8 cellular contexts compared by ENCODE assay signal in the genomic region with DNA sequence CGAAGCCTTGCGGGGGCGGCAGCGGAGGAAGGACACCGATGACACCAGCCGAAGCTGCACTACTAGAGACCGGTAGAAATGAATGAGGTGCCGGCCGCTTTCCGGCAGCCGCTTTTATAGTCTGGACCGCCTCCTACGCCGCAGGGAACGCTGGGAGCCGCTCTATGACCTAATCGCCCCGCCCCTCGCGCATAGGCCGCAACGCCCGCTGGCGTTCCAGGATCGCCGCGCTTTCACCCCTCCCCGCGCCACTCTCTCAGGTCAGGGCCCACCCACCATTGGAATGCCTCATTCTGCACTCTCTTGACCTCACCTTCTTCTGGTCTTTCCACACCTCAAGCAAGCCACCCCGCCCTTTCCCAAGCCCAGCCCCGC. TPM values are rescaled to one million over a fixed set of nuclear protein-coding genes. Genes with fewer than 3 reads are reported as not detected.
DNase-seq lines count a peak whose midpoint lies in the region; ATAC-seq and TF ChIP-seq lines count a peak whose summit lies in the region.

A gene (minus strand): TSS at position 89 of the 375 bp plus-strand sequence. CDS start 170 bp downstream, outside the sequence.

- TF ChIP-seq CTCF in astrocyte of the cerebellum (IDR thresholded peaks at IDR 0.05; ENCODE audit: low read depth, low read length, missing control alignments) (no peak), hepatocyte (IDR thresholded peaks at IDR 0.05; ENCODE audit: poor library complexity) (no peak)

- ATAC-seq in GM18502 (IDR thresholded peaks at IDR 0.05; ENCODE audit: poor library complexity, unreplicated experiment) = peak; percentile 61
- peak; percentile 55 for ATAC-seq in HG02973 (IDR thresholded peaks at IDR 0.05; ENCODE audit: unreplicated experiment)
- peak; percentile 93 for ATAC-seq in aorta (ENCODE audit: low FRiP score)

- H3K9me3 ChIP-seq in hepatocyte (ENCODE audit: low read depth) (no peaks in the 10 kb centered on the region), aorta (ENCODE audit: control insufficient read depth, low read length) (no peaks in the 10 kb centered on the region)

- H3K4me2 ChIP-seq in hepatocyte = peak within 1 kb of the TSS; percentile 88

- peak within 1 kb of the TSS; percentile 49 for H2AFZ ChIP-seq in hepatocyte

- H3K9me2 ChIP-seq in hepatocyte (replicated peaks; ENCODE audit: insufficient read depth) = no peaks in the 10 kb centered on the region

- WGBS in hepatocyte (ENCODE audit: low lambda C conversion rate, missing lambda C conversion rate) = 2% methylated on average over 16 of the region's 31 CpGs
- 0% methylated on average over 28 to 31 of the region's 31 CpGs for WGBS in aorta, 2 donors

- DNase-seq in NCI-H2081 (lab: John Stamatoyannopoulos, UW) (peak; percentile 97 to 98), T-helper 9 cell (peak; percentile 94), astrocyte of the cerebellum (ENCODE audit: low read depth) (no peak), hepatocyte (ENCODE audit: low spot score) (peak; percentile 99), renal cortical epithelial cell (ENCODE audit: low read depth) (no peak), aorta (peak; percentile 98 to 99)

- peaks cover 70% of the 10 kb centered on the region for H4K20me1 ChIP-seq in hepatocyte (ENCODE audit: insufficient read depth, poor library complexity, severe bottlenecking)

- H3K4me1 ChIP-seq in hepatocyte (ENCODE audit: insufficient read depth) = peaks cover 13% of the 10 kb centered on the region
- no peaks in the 10 kb centered on the region for H3K4me1 ChIP-seq in aorta (ENCODE audit: control insufficient read depth in 1 of 2, insufficient read depth in 2 of 2, low read length in 2 of 2)

- peak within 1 kb of the TSS; percentile 96 for H3K4me3 ChIP-seq in astrocyte of the cerebellum (ENCODE audit: low read depth, low read length)
- peak within 1 kb of the TSS; percentile 93 for H3K4me3 ChIP-seq in hepatocyte
- peak within 1 kb of the TSS; percentile 62 to 89 for H3K4me3 ChIP-seq in aorta (ENCODE audit: low read length in 2 of 2)

- H3K79me2 ChIP-seq in hepatocyte = peaks cover 81% of the 10 kb centered on the region

- H3K36me3 ChIP-seq in hepatocyte (replicated peaks; ENCODE audit: insufficient read depth, low read depth) (peaks cover 5% of the 10 kb centered on the region), aorta (ENCODE audit: control insufficient read depth in 1 of 2, insufficient read depth in 2 of 2, low read length in 1 of 2) (peaks cover 5 to 8% of the 10 kb centered on the region in 2 donors)

- in situ Hi-C loops in astrocyte of the cerebellum (cut with HindIII; ENCODE audit: low sequenced_read_pairs) = no loop called here

- intact Hi-C loops in aorta (cut with DNase I) = loop anchor here in 1 of 2 donors (5.0 to 10.0 kb wide), 3 partner anchors 156 to 679 kb away; a partner anchor contains a TSS

- H3K27me3 ChIP-seq in hepatocyte (no peaks in the 10 kb centered on the region), aorta (ENCODE audit: control insufficient read depth in 1 of 2, insufficient read depth in 2 of 2, low read length in 1 of 2) (peaks cover 0 to 1% of the 10 kb centered on the region in 2 donors)

- H3K27ac ChIP-seq in hepatocyte (peak within 1 kb of the TSS; percentile 100), aorta (ENCODE audit: low read depth in 1 of 2, low read length in 2 of 2) (peak within 1 kb of the TSS; percentile 73 to 95)

RNA-seq across cellular contexts. Expression of the gene that starts here (rescaled TPM):
- total RNA-seq in hepatocyte (786 and 790 TPM in 2 replicates), renal cortical epithelial cell (235 and 745 TPM in 2 replicates), aorta (100 to 1,000 TPM; 901 to 936 TPM)
- polyA plus RNA-seq in hepatocyte (513 and 519 TPM in 2 replicates), aorta (100 to 1,000 TPM; 213 to 952 TPM)

Comparison
In these comparisons a context has a peak if more than half of its experiments do, and no peak if none do; other contexts are left out.
1. DNase-seq: peak in NCI-H2081 (2 of 2), T-helper 9 cell (single experiment), hepatocyte (single experiment) and aorta (2 of 2); none in astrocyte of the cerebellum (single experiment) and renal cortical epithelial cell (single experiment).
2. Peak in every context shown above with its lines, with median percentiles within 50 percentile points of each other: ATAC-seq and H3K4me3 ChIP-seq.